9 cellular contexts compared by ENCODE assay signal in the genomic region with DNA sequence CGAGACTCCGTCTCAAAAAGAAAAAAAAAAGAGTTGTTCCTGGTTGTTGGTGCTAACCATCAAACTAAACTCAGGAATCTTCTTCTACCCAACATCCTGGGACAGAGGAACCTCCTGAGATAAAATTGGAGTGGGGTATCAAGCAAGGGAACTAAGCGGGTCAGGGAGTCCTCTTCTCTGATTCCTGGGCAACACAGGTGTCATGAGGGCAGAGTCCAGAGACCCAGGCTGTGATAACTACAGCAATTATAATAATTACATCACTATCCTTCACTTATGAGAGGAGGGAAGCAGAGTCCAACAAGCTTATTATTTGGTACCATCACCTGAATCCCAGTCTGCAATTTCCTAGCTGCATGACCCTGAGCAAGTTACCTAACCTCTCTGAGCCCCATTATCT. TPM values are rescaled to one million over a fixed set of nuclear protein-coding genes. Genes with fewer than 3 reads are reported as not detected.
"Had no signal": no experiment of that assay in that cellular context is flagged by ENCODE, and none has a peak within 500 bp of the region (broad histone marks: within the 10 kb centered on the region; RNA-seq: fewer than 3 reads in every experiment).

No MANE protein-coding gene starts in this region.

- FAIRE-seq: G401.6, GM12878, GM12891, GM12892, GM18507, GM19239 had no signal

- ATAC-seq: GM12878 had no signal

- DNase-seq: GDM1, GF-D8 had no signal

- H3K4me3 ChIP-seq: GM12878 had no signal

RNA-seq across cellular contexts. Expression of a gene that starts 8.1 kb away (rescaled TPM):
- total RNA-seq: G401, GM12878 had no signal

RNA-seq across cellular contexts. Expression of a gene that starts 15.8 kb away (rescaled TPM):
- total RNA-seq: G401, GM12878 had no signal

RNA-seq across cellular contexts. Expression of a gene that starts 26.6 kb away (rescaled TPM):
- total RNA-seq: G401, GM12878 had no signal
- polyA plus RNA-seq: GM12878 had no signal

RNA-seq across cellular contexts. Expression of a gene that starts 37.4 kb away (rescaled TPM):
- total RNA-seq: GM12878 had no signal
- polyA plus RNA-seq: GM12878 had no signal
